In the genomic region with DNA sequence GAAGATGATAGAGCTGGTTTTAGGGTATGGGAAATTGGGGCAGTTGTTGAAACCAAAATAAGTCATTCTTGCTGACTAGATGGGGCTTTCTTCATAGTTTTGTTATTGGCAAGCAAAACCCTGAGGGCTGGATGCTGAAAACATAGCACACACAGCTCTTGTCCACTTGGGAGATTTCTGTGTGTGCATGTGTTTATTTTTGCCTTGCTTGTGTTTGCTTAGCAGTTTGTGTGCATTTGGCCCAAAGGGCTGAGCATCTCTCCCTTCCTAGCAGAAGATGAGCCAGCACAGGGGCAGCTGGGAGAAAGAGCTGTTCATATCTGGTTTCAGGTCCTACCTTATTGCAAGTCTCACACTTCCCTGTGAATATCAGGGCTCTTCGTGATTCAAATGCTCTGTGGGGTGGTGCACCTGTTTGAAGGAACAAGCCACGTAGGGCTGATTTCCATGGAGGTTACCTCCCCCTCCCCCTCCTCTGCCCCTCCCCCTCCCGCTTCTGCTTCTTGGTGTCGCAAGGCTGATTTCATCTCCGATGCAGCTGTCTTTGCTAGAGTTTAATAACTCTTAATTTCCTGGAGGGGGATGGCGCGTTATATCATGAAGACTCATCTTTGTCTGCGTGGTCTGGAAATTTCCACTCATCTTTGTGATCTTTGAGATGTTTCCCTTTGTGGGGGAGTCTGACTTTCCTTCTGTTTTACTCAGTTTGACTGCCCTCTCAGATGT, we compare ENCODE assay signal across 8 cellular contexts.
DNase-seq lines count a peak whose midpoint lies in the region; ATAC-seq and TF ChIP-seq lines count a peak whose summit lies in the region.

No MANE protein-coding gene starts in this region.

- peaks cover 51% of the 10 kb centered on the region for H3K4me1 ChIP-seq in GM23248 (ENCODE audit: insufficient read depth)

- H3K4me2 ChIP-seq in GM23248 (ENCODE audit: unreplicated experiment): peak overlapping the region; percentile 35

- no peaks in the 10 kb centered on the region for H4K20me1 ChIP-seq in GM23248 (ENCODE audit: insufficient read depth)

- no peaks in the 10 kb centered on the region for H3K27me3 ChIP-seq in GM23248 (replicated peaks; ENCODE audit: insufficient read depth)

- POLR2A ChIA-PET in RWPE1 (lab: Yijun Ruan, JAX; ENCODE audit: low non-redundant PET): no interaction called here

- H3K4me3 Mint-ChIP-seq in type B pancreatic cell: peak overlapping the region; percentile 1

- CTCF ChIA-PET in RWPE1 (lab: Yijun Ruan, JAX): no interaction called here

- no peak overlapping the region for H3K9ac ChIP-seq in GM23248

- H3K27me3 Mint-ChIP-seq in type B pancreatic cell: no peaks in the 10 kb centered on the region

- peak; percentile 82 for ATAC-seq in GM18511 (IDR thresholded peaks at IDR 0.05; ENCODE audit: unreplicated experiment)

- peaks cover 33% of the 10 kb centered on the region for H3K4me1 Mint-ChIP-seq in type B pancreatic cell (ENCODE audit: unreplicated experiment)

- H3K4me3 ChIP-seq in GM23248: no peak overlapping the region

- H3K36me3 Mint-ChIP-seq in type B pancreatic cell: peaks cover 6% of the 10 kb centered on the region

- H3K27ac ChIP-seq in GM23248: no peak overlapping the region
- H3K27ac ChIP-seq in RWPE1: no peak overlapping the region

- 47 to 57% methylated on average over 8 of the region's 8 CpGs for WGBS in GM23248 (ENCODE audit: low coverage in 1 of 2, low lambda C conversion rate in 2 of 2, missing lambda C conversion rate in 2 of 2), 2 experiments

- DNase-seq in GM23248 (peak; percentile 61), NCI-H748 (lab: John Stamatoyannopoulos, UW; ENCODE audit: unreplicated experiment) (peak; percentile 83), iris pigment epithelial cell (ENCODE audit: low read depth) (peak; percentile 52), type B pancreatic cell (ENCODE audit: extremely low spot score, unreplicated experiment) (no peak), HuH-7.5 (ENCODE audit: low spot score) (no peak), RWPE1 (ENCODE audit: low spot score) (no peak)
- DNase-seq in activated CD8-positive, alpha-beta memory T cell treated with anti-CD3 and anti-CD28 coated beads, Interleukin-2, amount 50 U/mL, for 4 hours: no peak

- no peak overlapping the region for H2AFZ ChIP-seq in GM23248

- peaks cover 11% of the 10 kb centered on the region for H3K9me3 Mint-ChIP-seq in type B pancreatic cell

- peaks cover 42% of the 10 kb centered on the region for H3F3A ChIP-seq in GM23248 (ENCODE audit: insufficient read depth)

- TF ChIP-seq CTCF in type B pancreatic cell (conservative IDR thresholded peaks at IDR 0.05) (no peak), RWPE1 (conservative IDR thresholded peaks at IDR 0.05; ENCODE audit: low read depth) (no peak)

- peak overlapping the region; percentile 22 for H3K27ac Mint-ChIP-seq in type B pancreatic cell

- H3K79me2 ChIP-seq in GM23248 (ENCODE audit: insufficient read depth): no peaks in the 10 kb centered on the region

- H3K9me3 ChIP-seq in GM23248 (ENCODE audit: low read depth): no peaks in the 10 kb centered on the region

- no peaks in the 10 kb centered on the region for H3K36me3 ChIP-seq in GM23248 (ENCODE audit: low read depth)

- no peaks in the 10 kb centered on the region for H3K9me2 ChIP-seq in GM23248 (ENCODE audit: insufficient read depth)

- in situ Hi-C loops in GM23248 (cut with MboI): no loop called here

Comparison
In these comparisons a context has a peak if more than half of its experiments do, and no peak if none do; other contexts are left out.
1. DNase-seq: peak in GM23248 (single experiment), NCI-H748 (single experiment) and iris pigment epithelial cell (single experiment); none in type B pancreatic cell (single experiment), HuH-7.5 (single experiment), activated CD8-positive, alpha-beta memory T cell treated with anti-CD3 and anti-CD28 coated beads, Interleukin-2, amount 50 U/mL, for 4 hours (single experiment) and RWPE1 (single experiment).